Comparison of ENCODE assay signal across 1 cellular context in the genomic region with DNA sequence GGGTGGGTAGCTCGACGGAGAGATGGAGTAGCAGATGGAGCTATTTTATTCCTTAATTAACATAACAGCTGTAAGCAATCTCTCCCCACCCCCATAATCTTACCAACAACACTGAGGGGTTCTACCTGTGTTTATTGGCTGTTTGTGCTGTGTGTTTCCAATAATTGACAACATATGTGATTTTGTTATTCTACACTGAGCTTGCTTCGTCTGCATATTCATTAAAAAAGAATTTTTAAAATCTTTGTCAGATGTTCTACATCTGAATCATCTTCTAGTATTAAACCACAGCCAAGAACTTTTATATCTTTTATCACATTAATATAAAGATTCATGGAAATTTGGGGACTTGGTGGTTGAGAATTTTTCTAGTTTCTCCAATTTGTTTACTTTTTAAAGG.
TF ChIP-seq lines count a peak whose summit lies in the region.

No MANE protein-coding gene starts in this region.

TF ChIP-seq in GM23338, 12 proteins besides CTCF, POLR2A, EP300 and RAD21 (continued from another document):
- TF ChIP-seq ZNF462 (CRISPR knock-in tag; IDR thresholded peaks at IDR 0.05), result no peak
- TF ChIP-seq ZNF114 (CRISPR knock-in tag; IDR thresholded peaks at IDR 0.05), result no peak
- TF ChIP-seq EZH2phosphoT487 (IDR thresholded peaks at IDR 0.05; ENCODE audit: unreplicated experiment), result no peak
- no peak for TF ChIP-seq POLR2AphosphoS5 (IDR thresholded peaks at IDR 0.05; ENCODE audit: low read depth)
- no peak for TF ChIP-seq REST (IDR thresholded peaks at IDR 0.05; ENCODE audit: unreplicated experiment)
- no peak for TF ChIP-seq STAT1 (IDR thresholded peaks at IDR 0.05; ENCODE audit: unreplicated experiment)
